In genomic region chr6:26440977-26441358, GRCh38 we compare ENCODE assay signal across 9 cellular contexts. TPM values are rescaled to one million over a fixed set of nuclear protein-coding genes. Genes with fewer than 3 reads are reported as not detected.
DNase-seq lines count a peak whose midpoint lies in the region; ATAC-seq and TF ChIP-seq lines count a peak whose summit lies in the region.
"Had no signal": no experiment of that assay in that cellular context is flagged by ENCODE, and none has a peak within 500 bp of the region (broad histone marks: within the 10 kb centered on the region; RNA-seq: fewer than 3 reads in every experiment).

No MANE protein-coding gene starts in this region.

- peak overlapping the region; percentile 80 for H3K27ac ChIP-seq in BLaER1
- peak overlapping the region; percentile 62; the same call in 1 of the 2 replicates for H3K27ac ChIP-seq in MM.1S (ENCODE audit: low read length)
- H3K27ac ChIP-seq in colonic mucosa: peak overlapping the region; percentile 80

- DNase-seq in MM.1S (no peak), colonic mucosa (no peak), omental fat pad (ENCODE audit: low spot score) (no peak), activated gamma-delta T cell treated with Interleukin-2 at 50 U/mL for 16 hours (no peak)

- intact Hi-C loops in colonic mucosa (cut with DNase I): no loop called here

- H3K27me3 ChIP-seq in BLaER1 (no peaks in the 10 kb centered on the region), MM.1S (replicated peaks; ENCODE audit: insufficient read depth, low read length) (no peaks in the 10 kb centered on the region), colonic mucosa (no peaks in the 10 kb centered on the region)

- no peak for TF ChIP-seq CTCF in MM.1S (IDR thresholded peaks at IDR 0.05; ENCODE audit: low read length)
- no peak for TF ChIP-seq CTCF in colonic mucosa (IDR thresholded peaks at IDR 0.05)
- no peak for TF ChIP-seq CTCF in omental fat pad (IDR thresholded peaks at IDR 0.05)

- no peaks in the 10 kb centered on the region for H3K9me2 ChIP-seq in MM.1S (replicated peaks; ENCODE audit: insufficient read depth, low read length)

- H3K4me3 ChIP-seq in BLaER1 (peak overlapping the region; percentile 69), MM.1S (ENCODE audit: low read length) (peak overlapping the region; percentile 73), colonic mucosa (peak overlapping the region; percentile 36)

- H3K4me2 ChIP-seq in BLaER1 (peak overlapping the region; percentile 74), MM.1S (ENCODE audit: low read depth, low read length) (peak overlapping the region; percentile 91)

- H2AFZ ChIP-seq in MM.1S (ENCODE audit: low read length): peak overlapping the region; percentile 95

- H3K36me3 ChIP-seq in BLaER1 (peaks cover 20% of the 10 kb centered on the region; the same call in 1 of the 2 replicates), MM.1S (replicated peaks; ENCODE audit: insufficient read depth, low read length) (no peaks in the 10 kb centered on the region), colonic mucosa (no peaks in the 10 kb centered on the region)

- H3K9ac ChIP-seq in BLaER1: peak overlapping the region; percentile 76
- H3K9ac ChIP-seq in MM.1S (ENCODE audit: low read length): peak overlapping the region; percentile 67; the same call in 1 of the 2 replicates
- peak overlapping the region; percentile 67 to 91 for H3K9ac ChIP-seq in colonic mucosa (ENCODE audit: low read depth in 2 of 2, low read length in 2 of 2)

- H4K20me1 ChIP-seq in BLaER1 (no peaks in the 10 kb centered on the region), MM.1S (ENCODE audit: insufficient read depth, low read length) (no peaks in the 10 kb centered on the region)

- ATAC-seq in omental fat pad (ENCODE audit: low FRiP score) (peak; percentile 19), HG02642 (IDR thresholded peaks at IDR 0.05; ENCODE audit: poor library complexity, unreplicated experiment) (no peak), HG02623 (IDR thresholded peaks at IDR 0.05; ENCODE audit: unreplicated experiment) (no peak), GM21786 (IDR thresholded peaks at IDR 0.05; ENCODE audit: unreplicated experiment) (no peak)

- H3K4me1 ChIP-seq in BLaER1 (peaks cover 30% of the 10 kb centered on the region), MM.1S (ENCODE audit: low read length) (peaks cover 13% of the 10 kb centered on the region), colonic mucosa (no peaks in the 10 kb centered on the region)

- no peaks in the 10 kb centered on the region for H3K9me3 ChIP-seq in BLaER1
- H3K9me3 ChIP-seq in MM.1S (replicated peaks; ENCODE audit: insufficient read depth, low read length): no peaks in the 10 kb centered on the region
- no peaks in the 10 kb centered on the region for H3K9me3 ChIP-seq in colonic mucosa

- H3F3A ChIP-seq in MM.1S (ENCODE audit: insufficient read depth, low read length): no peaks in the 10 kb centered on the region

- no peaks in the 10 kb centered on the region for H3K79me2 ChIP-seq in MM.1S (ENCODE audit: low read length)

RNA-seq across cellular contexts. Expression of gene BTN3A3, which starts 0.7 kb away (rescaled TPM):
- total RNA-seq in colonic mucosa: 10 to 100 TPM; 14.9 to 20.9 TPM
- total RNA-seq in omental fat pad: 10 to 100 TPM; 12.7 to 27.2 (median 18.0) TPM

RNA-seq across cellular contexts. Expression of gene BTN2A1, which starts 16.8 kb away (rescaled TPM):
- 10 to 100 TPM; 17.8 to 27.8 TPM for total RNA-seq in colonic mucosa
- total RNA-seq in omental fat pad: 10 to 100 TPM; 10.2 to 29.2 (median 15.2) TPM

RNA-seq across cellular contexts. Expression of gene BTN3A1, which starts 38.9 kb away (rescaled TPM):
- total RNA-seq in colonic mucosa (10 to 100 TPM; 24.1 to 29.4 TPM), omental fat pad (10 to 100 TPM; 14.4 to 24.6 (median 17.7) TPM)

RNA-seq across cellular contexts. Expression of gene BTN2A2, which starts 58.1 kb away (rescaled TPM):
- total RNA-seq in colonic mucosa (1 to 10 TPM; 4.1 to 8.7 TPM), omental fat pad (10 to 100 TPM in 1 of 4 donors, 1 to 10 TPM in 3; 6.5 to 14.2 (median 7.4) TPM)

RNA-seq across cellular contexts. Expression of gene BTN1A1, which starts 59.1 kb away (rescaled TPM):
- total RNA-seq in colonic mucosa (not detected), omental fat pad (not detected)
- total RNA-seq: RPMI7951 had no signal
